ENCODE assay signal across 18 cellular contexts in genomic region chr10:96632974-96633373, GRCh38. TPM values are rescaled to one million over a fixed set of nuclear protein-coding genes. Genes with fewer than 3 reads are reported as not detected.
A peak's percentile ranks its signal among the peaks of the same experiment; 100 is the strongest.
DNase-seq lines count a peak whose midpoint lies in the region; ATAC-seq and TF ChIP-seq lines count a peak whose summit lies in the region.
"Had no signal": no experiment of that assay in that cellular context is flagged by ENCODE, and none has a peak within 500 bp of the region (broad histone marks: within the 10 kb centered on the region; RNA-seq: fewer than 3 reads in every experiment).

No MANE protein-coding gene starts in this region.

- no peak overlapping the region for H3K27ac ChIP-seq in PC-9
- H3K27ac ChIP-seq in neuronal stem cell (replicated peaks; ENCODE audit: low read length): no peak overlapping the region

- H3K27me3 ChIP-seq in PC-9 (ENCODE audit: insufficient read depth, low read depth) (no peaks in the 10 kb centered on the region), neuronal stem cell (ENCODE audit: control insufficient read depth in 3 of 3, insufficient read depth in 3 of 3, low read depth in 1 of 3, low read length in 3 of 3) (no peaks in the 10 kb centered on the region)

- no peak overlapping the region for H3K18ac ChIP-seq in neuronal stem cell (ENCODE audit: low read length)

- no peak overlapping the region for H3K9ac ChIP-seq in neuronal stem cell (ENCODE audit: low read depth, low read length, poor library complexity)

- no peaks in the 10 kb centered on the region for H3F3A ChIP-seq in PC-9 (ENCODE audit: insufficient read depth, low read depth)

- POLR2A ChIA-PET in PC-9 (lab: Charles Lee; ENCODE audit: unreplicated experiment): interaction anchor here (0.7 to 0.9 kb wide), 2 partner anchors 27 to 405 kb away, joined by 6 read pairs; no protein-coding TSS in a partner anchor

- no peak overlapping the region for H3K23ac ChIP-seq in neuronal stem cell (ENCODE audit: low read depth, low read length, poor library complexity)

- H3K4me2 ChIP-seq in PC-9: peak overlapping the region; percentile 48
- H3K4me2 ChIP-seq in neuronal stem cell (ENCODE audit: insufficient read depth, low read length, poor library complexity, severe bottlenecking): no peak overlapping the region

- no CpG with 5 or more reads among the region's 3 CpGs for WGBS in neuronal stem cell (ENCODE audit: extremely low coverage in 2 of 2, insufficient read length in 2 of 2, insufficient replicate concordance in 1 of 2), 2 donors

- ATAC-seq in stimulated activated naive CD8-positive, alpha-beta T cell treated with anti-CD3 and anti-CD28 coated beads, Interleukin-15, Interleukin-2, amounts not matched to agents 100 U/mL and 50 U/mL, for 24 hours: no peak

- no peak overlapping the region for H2BK12ac ChIP-seq in neuronal stem cell (ENCODE audit: low read length)

- no peak overlapping the region for H3K4me3 ChIP-seq in PC-9
- peak overlapping the region in 1 of 2 donors; percentile 1 for H3K4me3 ChIP-seq in neuronal stem cell (ENCODE audit: low read length in 2 of 2)

- no peak overlapping the region for H2BK120ac ChIP-seq in neuronal stem cell (ENCODE audit: low read depth, low read length)

- no peak overlapping the region for H4K8ac ChIP-seq in neuronal stem cell (ENCODE audit: low read depth, low read length)

- H3K79me2 ChIP-seq in PC-9 (ENCODE audit: low read depth): no peaks in the 10 kb centered on the region

- no peak overlapping the region for H4K91ac ChIP-seq in neuronal stem cell (ENCODE audit: low read depth, low read length, poor library complexity)

- H2BK5ac ChIP-seq in neuronal stem cell (ENCODE audit: low read length): no peak overlapping the region

- H4K20me1 ChIP-seq in PC-9 (ENCODE audit: insufficient read depth): no peaks in the 10 kb centered on the region

- H3K4me1 ChIP-seq in PC-9 (replicated peaks; ENCODE audit: insufficient read depth): peaks cover 5% of the 10 kb centered on the region
- peaks cover 0 to 16% of the 10 kb centered on the region in 2 donors for H3K4me1 ChIP-seq in neuronal stem cell (ENCODE audit: control insufficient read depth in 2 of 2, insufficient read depth in 1 of 2, low read depth in 1 of 2, low read length in 2 of 2)

- no peak overlapping the region for H3K4ac ChIP-seq in neuronal stem cell (ENCODE audit: low read length)

- no peak for TF ChIP-seq CTCF in PC-9 (conservative IDR thresholded peaks at IDR 0.05)

- BruUV-seq in PC-9 (replicated peaks; lab: Mats Ljungman, UMichigan): no TSS peak

- H2AFZ ChIP-seq in PC-9 (no peak overlapping the region), neuronal stem cell (ENCODE audit: low read length) (peak overlapping the region; percentile 66)

- no peak overlapping the region for H3K14ac ChIP-seq in neuronal stem cell (ENCODE audit: low read length)

- H3K9me3 ChIP-seq in PC-9 (ENCODE audit: insufficient read depth, low read depth) (no peaks in the 10 kb centered on the region), neuronal stem cell (replicated peaks in 1 of 2; ENCODE audit: control insufficient read depth in 2 of 2, insufficient read depth in 1 of 2, low read depth in 1 of 2, low read length in 2 of 2) (no peaks in the 10 kb centered on the region)

- no peaks in the 10 kb centered on the region for H3K36me3 ChIP-seq in PC-9 (ENCODE audit: low read depth)
- no peaks in the 10 kb centered on the region for H3K36me3 ChIP-seq in neuronal stem cell (replicated peaks in 1 of 2; ENCODE audit: control insufficient read depth in 2 of 2, insufficient read depth in 2 of 2, low read length in 2 of 2)

- H2AK5ac ChIP-seq in neuronal stem cell (ENCODE audit: low read depth, low read length): no peak overlapping the region

- H2BK15ac ChIP-seq in neuronal stem cell (ENCODE audit: low read length): no peak overlapping the region

- H3K79me1 ChIP-seq in neuronal stem cell (ENCODE audit: low read depth, low read length): no peaks in the 10 kb centered on the region

- intact Hi-C loops in PC-9 (cut with micrococcal nuclease; ENCODE audit: unreplicated experiment): loop anchor here (5.0 kb wide), 1 partner anchor 46 kb away; the partner anchor contains the start of gene TM9SF3

- DNase-seq in NCI-H1092 treated with DMSO at 0.1 percent for 48 hours (lab: John Stamatoyannopoulos, UW) (peak; percentile 18), NCI-H1092 (lab: John Stamatoyannopoulos, UW) (no peak), EH (ENCODE audit: low read depth) (peak; percentile 11), PC-9 (peak; percentile 57 to 87), neuronal stem cell (ENCODE audit: low spot score) (no peak), NCI-H524 (lab: John Stamatoyannopoulos, UW) (no peak)
- no peak for DNase-seq in activated CD4-positive, alpha-beta T cell treated with anti-CD3 and anti-CD28 coated beads, Interleukin-2, amount 50 U/mL, for 4 hours
- DNase-seq in stimulated activated naive CD8-positive, alpha-beta T cell treated with anti-CD3 and anti-CD28 coated beads, Interleukin-15, Interleukin-2, amounts not matched to agents 100 U/mL and 50 U/mL, for 24 hours: no peak
- DNase-seq: activated CD4-positive, CD25-positive, alpha-beta regulatory T cell treated with anti-CD3 and anti-CD28 coated beads, Interleukin-2, amount 50 U/mL, for 72 hours; activated CD8-positive, alpha-beta memory T cell treated with anti-CD3 and anti-CD28 coated beads, Interleukin-2, amount 50 U/mL, for 48 hours; activated naive CD4-positive, alpha-beta T cell treated with Interleukin-2 at 50 U/mL for 16 hours; CD4-positive, alpha-beta memory T cell; MM.1S; NCI-H774; posterior cingulate gyrus; RPMI8226; stimulated activated CD4-positive, alpha-beta T cell treated with anti-CD3 and anti-CD28 coated beads, Interleukin-12 subunit alpha, Interleukin-12 subunit beta, amount 100 ng/mL, for 4 hours; T-helper 2 cell had no signal

- CTCF ChIA-PET in PC-9 (lab: Charles Lee): no interaction called here

- no peaks in the 10 kb centered on the region; the same call in 1 of the 2 replicates for H3K9me2 ChIP-seq in PC-9 (ENCODE audit: insufficient read depth)

RNA-seq across cellular contexts. Expression of gene TM9SF3, which starts 46.2 kb away (rescaled TPM):
- total RNA-seq in PC-9 (2021): 72.6 and 75.2 TPM in 2 replicates
- polyA plus RNA-seq in neuronal stem cell (2013, experiment 1 of 2): 37.0 TPM
- polyA plus RNA-seq in neuronal stem cell (2013, experiment 2 of 2): 37.5 TPM

Comparison
In these comparisons a context has a peak if more than half of its experiments do, and no peak if none do; other contexts are left out.
1. DNase-seq: peak in NCI-H1092 treated with DMSO at 0.1 percent for 48 hours (single experiment), EH (single experiment) and PC-9 (2 of 2); none in NCI-H1092 (single experiment), neuronal stem cell (single experiment), activated CD4-positive, alpha-beta T cell treated with anti-CD3 and anti-CD28 coated beads, Interleukin-2, amount 50 U/mL, for 4 hours (0 of 2), stimulated activated naive CD8-positive, alpha-beta T cell treated with anti-CD3 and anti-CD28 coated beads, Interleukin-15, Interleukin-2, amounts not matched to agents 100 U/mL and 50 U/mL, for 24 hours (single experiment) and NCI-H524 (0 of 2).